1 cellular context compared by ENCODE assay signal in the genomic region with DNA sequence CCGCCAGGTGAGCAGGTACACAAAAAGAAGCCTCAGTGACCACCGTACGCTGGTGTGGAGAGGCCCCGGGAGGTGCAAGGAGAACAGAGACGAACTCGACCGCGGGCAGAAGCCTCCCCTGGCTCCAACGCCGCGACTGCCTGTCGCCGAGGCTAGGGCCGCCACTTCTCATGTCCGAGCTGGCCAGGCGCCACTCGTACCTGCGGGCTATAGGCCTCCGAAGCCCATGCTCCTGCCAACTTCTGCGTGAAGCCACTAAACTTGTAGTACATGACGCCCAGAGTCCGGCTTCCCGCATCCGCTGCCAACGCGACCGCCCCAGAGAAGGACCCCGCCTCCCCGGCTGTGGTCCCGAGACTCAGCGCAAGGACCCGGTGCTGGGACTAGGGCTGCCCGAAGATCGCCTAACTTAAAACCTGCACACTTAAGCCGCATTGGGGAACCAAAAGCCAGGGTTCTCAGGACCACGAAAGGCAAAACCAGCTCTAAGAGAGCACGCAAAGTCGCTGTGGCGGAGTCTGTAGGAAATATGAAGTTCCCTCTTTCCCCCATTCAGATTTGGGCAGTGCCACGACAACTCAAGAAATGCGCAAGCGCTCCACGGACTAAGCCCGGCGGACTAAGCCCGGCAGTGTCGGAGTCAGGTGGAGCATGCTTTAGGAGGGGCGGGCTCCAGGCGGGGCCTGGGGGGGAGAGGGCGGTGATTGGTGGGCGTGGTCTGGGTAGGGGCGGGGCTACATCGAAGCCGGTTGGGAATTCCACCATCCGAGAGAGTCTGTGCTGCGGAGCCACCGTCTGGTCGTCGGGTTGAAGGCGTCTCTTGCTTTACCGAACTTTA.
TF ChIP-seq lines count a peak whose summit lies in the region.

A gene with protein sequence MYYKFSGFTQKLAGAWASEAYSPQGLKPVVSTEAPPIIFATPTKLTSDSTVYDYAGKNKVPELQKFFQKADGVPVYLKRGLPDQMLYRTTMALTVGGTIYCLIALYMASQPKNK (minus strand): TSS at position 328 of the 838 bp plus-strand sequence. CDS start 56 bp downstream, at position 272.

TF ChIP-seq in K562, 482 proteins besides CTCF, POLR2A, EP300 and RAD21 (continued from another document):
- TF ChIP-seq REST (CRISPR knock-in tag; IDR thresholded peaks at IDR 0.05; ENCODE audit: low read depth) = 0 out of 2 replicates have a peak, but pooled peaks have one; percentile 23
- TF ChIP-seq ATF3 (IDR thresholded peaks at IDR 0.05) = no peak
- peak; percentile 80; the same call in 1 of the 2 replicates for TF ChIP-seq ATF3 (CRISPR knock-in tag; conservative IDR thresholded peaks at IDR 0.05)
- no peak for TF ChIP-seq MCM2 (IDR thresholded peaks at IDR 0.05; ENCODE audit: low read depth)
- TF ChIP-seq ZBTB17 (CRISPR knock-in tag; IDR thresholded peaks at IDR 0.05) = 0 out of 2 replicates have a peak, but pooled peaks have one; percentile 49
- TF ChIP-seq RUNX1 (IDR thresholded peaks at IDR 0.05; ENCODE audit: low read depth) = peak; percentile 63; the same call in 1 of the 2 replicates
- 0 out of 2 replicates have a peak, but pooled peaks have one; percentile 38 for TF ChIP-seq FOXM1 (IDR thresholded peaks at IDR 0.05; ENCODE audit: low read depth)
- no peak for TF ChIP-seq FOXM1 (CRISPR knock-in tag; IDR thresholded peaks at IDR 0.05; ENCODE audit: low read depth)
- TF ChIP-seq ZC3H11A (IDR thresholded peaks at IDR 0.05; ENCODE audit: low read depth, low read length) = no peak
- no peak for TF ChIP-seq IRF1 (CRISPR knock-in tag; IDR thresholded peaks at IDR 0.05; ENCODE audit: borderline replicate concordance)
- TF ChIP-seq, protein P1, sequence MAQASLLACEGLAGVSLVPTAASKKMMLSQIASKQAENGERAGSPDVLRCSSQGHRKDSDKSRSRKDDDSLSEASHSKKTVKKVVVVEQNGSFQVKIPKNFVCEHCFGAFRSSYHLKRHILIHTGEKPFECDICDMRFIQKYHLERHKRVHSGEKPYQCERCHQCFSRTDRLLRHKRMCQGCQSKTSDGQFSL (CRISPR knock-in tag; IDR thresholded peaks at IDR 0.05) = peak; percentile 17
- TF ChIP-seq, protein P1 (tag; IDR thresholded peaks at IDR 0.05) = no peak; a peak in 1 of 4 replicates
- peak; percentile 66 for TF ChIP-seq POLR2B (IDR thresholded peaks at IDR 0.05; ENCODE audit: low read depth, partially characterized antibody)
- no peak for TF ChIP-seq RBM25 (IDR thresholded peaks at IDR 0.05; ENCODE audit: low read depth, low read length, severe bottlenecking)
- peak; percentile 52 for TF ChIP-seq MXI1 (IDR thresholded peaks at IDR 0.05; ENCODE audit: low read depth, low read length)
- no peak for TF ChIP-seq PURB (CRISPR knock-in tag; IDR thresholded peaks at IDR 0.05; ENCODE audit: low read depth)
- TF ChIP-seq RBM34 (IDR thresholded peaks at IDR 0.05; ENCODE audit: borderline replicate concordance, insufficient read depth, low read length) = no peak
- TF ChIP-seq, protein P2, sequence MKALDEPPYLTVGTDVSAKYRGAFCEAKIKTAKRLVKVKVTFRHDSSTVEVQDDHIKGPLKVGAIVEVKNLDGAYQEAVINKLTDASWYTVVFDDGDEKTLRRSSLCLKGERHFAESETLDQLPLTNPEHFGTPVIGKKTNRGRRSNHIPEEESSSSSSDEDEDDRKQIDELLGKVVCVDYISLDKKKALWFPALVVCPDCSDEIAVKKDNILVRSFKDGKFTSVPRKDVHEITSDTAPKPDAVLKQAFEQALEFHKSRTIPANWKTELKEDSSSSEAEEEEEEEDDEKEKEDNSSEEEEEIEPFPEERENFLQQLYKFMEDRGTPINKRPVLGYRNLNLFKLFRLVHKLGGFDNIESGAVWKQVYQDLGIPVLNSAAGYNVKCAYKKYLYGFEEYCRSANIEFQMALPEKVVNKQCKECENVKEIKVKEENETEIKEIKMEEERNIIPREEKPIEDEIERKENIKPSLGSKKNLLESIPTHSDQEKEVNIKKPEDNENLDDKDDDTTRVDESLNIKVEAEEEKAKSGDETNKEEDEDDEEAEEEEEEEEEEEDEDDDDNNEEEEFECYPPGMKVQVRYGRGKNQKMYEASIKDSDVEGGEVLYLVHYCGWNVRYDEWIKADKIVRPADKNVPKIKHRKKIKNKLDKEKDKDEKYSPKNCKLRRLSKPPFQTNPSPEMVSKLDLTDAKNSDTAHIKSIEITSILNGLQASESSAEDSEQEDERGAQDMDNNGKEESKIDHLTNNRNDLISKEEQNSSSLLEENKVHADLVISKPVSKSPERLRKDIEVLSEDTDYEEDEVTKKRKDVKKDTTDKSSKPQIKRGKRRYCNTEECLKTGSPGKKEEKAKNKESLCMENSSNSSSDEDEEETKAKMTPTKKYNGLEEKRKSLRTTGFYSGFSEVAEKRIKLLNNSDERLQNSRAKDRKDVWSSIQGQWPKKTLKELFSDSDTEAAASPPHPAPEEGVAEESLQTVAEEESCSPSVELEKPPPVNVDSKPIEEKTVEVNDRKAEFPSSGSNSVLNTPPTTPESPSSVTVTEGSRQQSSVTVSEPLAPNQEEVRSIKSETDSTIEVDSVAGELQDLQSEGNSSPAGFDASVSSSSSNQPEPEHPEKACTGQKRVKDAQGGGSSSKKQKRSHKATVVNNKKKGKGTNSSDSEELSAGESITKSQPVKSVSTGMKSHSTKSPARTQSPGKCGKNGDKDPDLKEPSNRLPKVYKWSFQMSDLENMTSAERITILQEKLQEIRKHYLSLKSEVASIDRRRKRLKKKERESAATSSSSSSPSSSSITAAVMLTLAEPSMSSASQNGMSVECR (CRISPR knock-in tag; IDR thresholded peaks at IDR 0.05) = no peak
- TF ChIP-seq HIVEP1 (CRISPR knock-in tag; IDR thresholded peaks at IDR 0.05) = no peak
- TF ChIP-seq HDAC6 (IDR thresholded peaks at IDR 0.05; ENCODE audit: low read depth, low read length) = no peak
- TF ChIP-seq HDAC3 (IDR thresholded peaks at IDR 0.05; ENCODE audit: borderline replicate concordance, partially characterized antibody) = no peak
- no peak for TF ChIP-seq PRMT5 (CRISPR knock-in tag; IDR thresholded peaks at IDR 0.05)
- TF ChIP-seq TCF7L2 (IDR thresholded peaks at IDR 0.05; ENCODE audit: low read depth, low read length) = no peak
- no peak for TF ChIP-seq SMARCB1 (IDR thresholded peaks at IDR 0.05; ENCODE audit: insufficient read length, low read depth)
- no peak for TF ChIP-seq CHD2 (IDR thresholded peaks at IDR 0.05; ENCODE audit: low read depth, low read length)
- no peak for TF ChIP-seq ZNF3 (CRISPR knock-in tag; IDR thresholded peaks at IDR 0.05)
- TF ChIP-seq TRIM28 (IDR thresholded peaks at IDR 0.05) = 0 out of 2 replicates have a peak, but pooled peaks have one; percentile 22
- TF ChIP-seq ZNF408 (CRISPR knock-in tag; IDR thresholded peaks at IDR 0.05; ENCODE audit: low read depth) = no peak
- no peak for TF ChIP-seq SMARCC2 (IDR thresholded peaks at IDR 0.05; ENCODE audit: low read depth)
- TF ChIP-seq TFAP4 (CRISPR knock-in tag; IDR thresholded peaks at IDR 0.05; ENCODE audit: borderline replicate concordance) = peak; percentile 86
- TF ChIP-seq, protein P3, sequence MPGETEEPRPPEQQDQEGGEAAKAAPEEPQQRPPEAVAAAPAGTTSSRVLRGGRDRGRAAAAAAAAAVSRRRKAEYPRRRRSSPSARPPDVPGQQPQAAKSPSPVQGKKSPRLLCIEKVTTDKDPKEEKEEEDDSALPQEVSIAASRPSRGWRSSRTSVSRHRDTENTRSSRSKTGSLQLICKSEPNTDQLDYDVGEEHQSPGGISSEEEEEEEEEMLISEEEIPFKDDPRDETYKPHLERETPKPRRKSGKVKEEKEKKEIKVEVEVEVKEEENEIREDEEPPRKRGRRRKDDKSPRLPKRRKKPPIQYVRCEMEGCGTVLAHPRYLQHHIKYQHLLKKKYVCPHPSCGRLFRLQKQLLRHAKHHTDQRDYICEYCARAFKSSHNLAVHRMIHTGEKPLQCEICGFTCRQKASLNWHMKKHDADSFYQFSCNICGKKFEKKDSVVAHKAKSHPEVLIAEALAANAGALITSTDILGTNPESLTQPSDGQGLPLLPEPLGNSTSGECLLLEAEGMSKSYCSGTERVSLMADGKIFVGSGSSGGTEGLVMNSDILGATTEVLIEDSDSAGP (CRISPR knock-in tag; IDR thresholded peaks at IDR 0.05) = no peak
- no peak for TF ChIP-seq ELF1 (tag; IDR thresholded peaks at IDR 0.05)
- no peak for TF ChIP-seq MYNN (IDR thresholded peaks at IDR 0.05)
- no peak for TF ChIP-seq MYNN (CRISPR knock-in tag; IDR thresholded peaks at IDR 0.05)
- peak; percentile 87 for TF ChIP-seq SUPT5H (IDR thresholded peaks at IDR 0.05)
- TF ChIP-seq DACH1 (IDR thresholded peaks at IDR 0.05; ENCODE audit: partially characterized antibody) = peak; percentile 96
- no peak for TF ChIP-seq CUX1 (CRISPR knock-in tag; IDR thresholded peaks at IDR 0.05)
- TF ChIP-seq CEBPB (tag; IDR thresholded peaks at IDR 0.05) = no peak
- no peak for TF ChIP-seq ZNF174 (CRISPR knock-in tag; IDR thresholded peaks at IDR 0.05)
- no peak for TF ChIP-seq EGR1 (conservative IDR thresholded peaks at IDR 0.05)
- peak; percentile 44; the same call in 1 of the 2 replicates for TF ChIP-seq RFX1 (IDR thresholded peaks at IDR 0.05)
